ENCODE assay signal across 15 cellular contexts in genomic region chr18:45379903-45380302, GRCh38.
DNase-seq lines count a peak whose midpoint lies in the region; ATAC-seq and TF ChIP-seq lines count a peak whose summit lies in the region.
"Had no signal": no experiment of that assay in that cellular context is flagged by ENCODE, and none has a peak within 500 bp of the region (broad histone marks: within the 10 kb centered on the region; RNA-seq: fewer than 3 reads in every experiment).

No MANE protein-coding gene starts in this region.

- no peak overlapping the region for H3K27ac ChIP-seq in foreskin keratinocyte
- H3K27ac ChIP-seq: C4-2B, left ventricle myocardium inferior had no signal

- DNase-seq in foreskin keratinocyte (peak in 1 of 2 donors; percentile 48), DMS 273 (lab: John Stamatoyannopoulos, UW; ENCODE audit: unreplicated experiment) (no peak), iPS-NIHi11 (ENCODE audit: low spot score) (no peak), amygdala (lab: John Stamatoyannopoulos, UW) (no peak)
- DNase-seq: activated CD4-positive, alpha-beta T cell treated with anti-CD3 and anti-CD28 coated beads, Interleukin-2, amount 50 U/mL, for 1 hour; activated naive CD4-positive, alpha-beta T cell; KBM-7; left ventricle myocardium inferior; naive thymus-derived CD8-positive, alpha-beta T cell; NCI-H2081; right cardiac atrium had no signal

- H3K27me3 ChIP-seq in foreskin keratinocyte, result no peaks in the 10 kb centered on the region

- TF ChIP-seq CTCF in foreskin keratinocyte (conservative IDR thresholded peaks at IDR 0.05), result no peak

- peak; percentile 64 for ATAC-seq in GM18867 (IDR thresholded peaks at IDR 0.05; ENCODE audit: unreplicated experiment)
- ATAC-seq in GM21723 (IDR thresholded peaks at IDR 0.05; ENCODE audit: unreplicated experiment), result peak; percentile 75
- peak; percentile 64 for ATAC-seq in HG03175 (IDR thresholded peaks at IDR 0.05; ENCODE audit: unreplicated experiment)
- ATAC-seq in foreskin keratinocyte, result peak; percentile 70
- ATAC-seq: naive thymus-derived CD8-positive, alpha-beta T cell; right cardiac atrium had no signal

- peaks cover 22% of the 10 kb centered on the region for H3K4me1 ChIP-seq in foreskin keratinocyte
- H3K4me1 ChIP-seq: left ventricle myocardium inferior had no signal
